Comparison of ENCODE assay signal across 28 cellular contexts in genomic region chr17:17359271-17359670, GRCh38.
"Had no signal": no experiment of that assay in that cellular context is flagged by ENCODE, and none has a peak within 500 bp of the region (broad histone marks: within the 10 kb centered on the region; RNA-seq: fewer than 3 reads in every experiment).

No MANE protein-coding gene starts in this region.

- H3K9me3 ChIP-seq: colonic mucosa, lower lobe of right lung, prostate gland, thoracic aorta, upper lobe of left lung, uterus had no signal

- H3K27me3 ChIP-seq: colonic mucosa, heart right ventricle, neural progenitor cell, tibial nerve, upper lobe of left lung, uterus had no signal

- H3K4me1 ChIP-seq: colonic mucosa, neural progenitor cell, parathyroid adenoma, prostate gland, uterus had no signal

- H3K27ac Mint-ChIP-seq: nephron; neural progenitor cell; stimulated activated effector memory CD8-positive, alpha-beta T cell treated with anti-CD3 and anti-CD28 coated beads, Interleukin-12 subunit alpha, Interleukin-12 subunit beta, amount 100 ng/mL, for 72 hours had no signal

- DNase-seq: central memory CD4-positive, alpha-beta T cell; colonic mucosa; dermis blood vessel endothelial cell; effector memory CD4-positive, alpha-beta T cell; erythroblast; esophagus squamous epithelium; foreskin melanocyte; glutamatergic neuron; heart right ventricle; hippocampal formation; kidney glomerular epithelial cell; left colon; left ventricle myocardium superior; lower lobe of right lung; stimulated activated CD4-positive, alpha-beta T cell treated with anti-CD3 and anti-CD28 coated beads, Interleukin-2, amount 100 ng/mL, for 24 hours; stimulated activated CD4-positive, alpha-beta T cell treated with anti-CD3 and anti-CD28 coated beads, Interleukin-4, amount 100 ng/mL, for 24 hours; stimulated activated naive CD8-positive, alpha-beta T cell treated with anti-CD3 and anti-CD28 coated beads, Interleukin-15, Interleukin-2, amounts not matched to agents 100 U/mL and 50 U/mL, for 24 hours had no signal

- H3K4me3 Mint-ChIP-seq: nephron; neural progenitor cell; stimulated activated effector memory CD8-positive, alpha-beta T cell treated with anti-CD3 and anti-CD28 coated beads, Interleukin-12 subunit alpha, Interleukin-12 subunit beta, amount 100 ng/mL, for 72 hours had no signal

- H3K4me3 ChIP-seq: colonic mucosa, esophagus squamous epithelium, heart right ventricle, lower lobe of right lung, neural progenitor cell, prostate gland, smooth muscle cell, thoracic aorta, tibial nerve, upper lobe of left lung, uterus had no signal

- ATAC-seq: heart right ventricle; left colon; left ventricle myocardium superior; lower lobe of right lung; sciatic nerve; stimulated activated effector memory CD8-positive, alpha-beta T cell treated with anti-CD3 and anti-CD28 coated beads, Interleukin-12 subunit alpha, Interleukin-12 subunit beta, amount 100 ng/mL, for 72 hours; stimulated activated naive CD8-positive, alpha-beta T cell treated with anti-CD3 and anti-CD28 coated beads, Interleukin-15, Interleukin-2, amounts not matched to agents 100 U/mL and 50 U/mL, for 24 hours had no signal

- H3K9ac ChIP-seq: neural progenitor cell, parathyroid adenoma had no signal

- H3K36me3 ChIP-seq: colonic mucosa, esophagus squamous epithelium, heart right ventricle, lower lobe of right lung, neural progenitor cell, prostate gland, thoracic aorta, tibial nerve, upper lobe of left lung, uterus had no signal

- H3K27ac ChIP-seq: colonic mucosa, esophagus squamous epithelium, lower lobe of right lung, neural progenitor cell, parathyroid adenoma, prostate gland, thoracic aorta, tibial nerve, uterus had no signal

- H3K36me3 Mint-ChIP-seq: neural progenitor cell; stimulated activated effector memory CD8-positive, alpha-beta T cell treated with anti-CD3 and anti-CD28 coated beads, Interleukin-12 subunit alpha, Interleukin-12 subunit beta, amount 100 ng/mL, for 72 hours had no signal
